In the genomic region with DNA sequence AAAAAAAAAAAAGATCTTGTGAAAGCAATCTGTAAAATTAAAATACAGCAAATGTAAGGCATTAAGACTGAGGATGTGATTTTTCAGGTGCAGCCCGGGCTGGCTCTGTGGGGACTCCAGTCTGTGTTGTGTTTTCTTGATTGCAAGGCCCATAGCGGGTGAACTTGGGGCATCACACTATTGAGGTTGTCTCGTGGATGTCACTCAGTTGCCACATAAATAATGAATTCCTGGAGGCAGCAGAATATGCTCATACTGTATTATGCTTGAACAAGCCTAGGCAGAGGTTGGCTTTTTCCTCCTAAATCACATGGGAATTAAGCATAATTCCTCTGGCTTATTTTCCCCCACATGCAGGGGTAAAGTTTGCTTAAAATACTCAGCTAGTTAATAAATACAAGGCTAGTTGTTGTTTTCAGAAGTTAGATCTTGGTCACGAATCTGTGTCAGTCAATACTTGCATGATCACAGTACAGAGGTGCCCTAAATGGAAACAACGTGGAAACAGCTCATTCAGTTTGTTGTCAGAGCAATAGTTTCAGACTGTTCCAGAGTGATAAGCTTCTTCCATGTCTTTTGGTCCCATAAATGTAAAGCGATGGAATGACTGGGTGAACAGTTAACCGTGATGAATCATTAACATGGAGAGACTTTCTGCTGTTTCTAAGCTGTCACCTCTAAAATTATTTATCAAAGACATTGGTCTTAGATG, we compare ENCODE assay signal across 23 cellular contexts. TPM values are rescaled to one million over a fixed set of nuclear protein-coding genes. Genes with fewer than 3 reads are reported as not detected.
DNase-seq lines count a peak whose midpoint lies in the region; ATAC-seq, FAIRE-seq and TF ChIP-seq lines count a peak whose summit lies in the region.
"Had no signal": no experiment of that assay in that cellular context is flagged by ENCODE, and none has a peak within 500 bp of the region (broad histone marks: within the 10 kb centered on the region; RNA-seq: fewer than 3 reads in every experiment).

No MANE protein-coding gene starts in this region.

- no peak overlapping the region for H3K27ac Mint-ChIP-seq in activated T-cell treated with anti-CD3 and anti-CD28 coated beads, Interleukin-2, amount 50 U/mL, for 72 hours
- H3K27ac Mint-ChIP-seq: CD4-positive, CD25-positive, alpha-beta regulatory T cell had no signal

- CTCF ChIA-PET in K562 (lab: Yijun Ruan, JAX; ENCODE audit: low intra/inter-chr PET ratio), result no interaction called here

- H3K9me3 Mint-ChIP-seq in activated T-cell treated with anti-CD3 and anti-CD28 coated beads, Interleukin-2, amount 50 U/mL, for 72 hours, result no peaks in the 10 kb centered on the region
- H3K9me3 Mint-ChIP-seq: CD4-positive, CD25-positive, alpha-beta regulatory T cell; H9; IgD-negative memory B cell had no signal

- TF ChIP-seq EP300 in K562 (IDR thresholded peaks at IDR 0.05; ENCODE audit: low read length), result no peak
- no peak for TF ChIP-seq EP300 in transverse colon (IDR thresholded peaks at IDR 0.05; ENCODE audit: low read depth)

- no peaks in the 10 kb centered on the region for H3K9me3 ChIP-seq in K562 (replicated peaks; ENCODE audit: control insufficient read depth, insufficient read depth, low read depth, low read length)
- no peaks in the 10 kb centered on the region for H3K9me3 ChIP-seq in mucosa of descending colon
- no peaks in the 10 kb centered on the region for H3K9me3 ChIP-seq in transverse colon
- H3K9me3 ChIP-seq: BE2C, SJCRH30 had no signal

- no peak overlapping the region for H3K4me2 ChIP-seq in K562 (ENCODE audit: insufficient read depth, low read length)
- H3K4me2 ChIP-seq: PC-9 had no signal

- no peak overlapping the region for H3K27ac ChIP-seq in K562 (ENCODE audit: extremely low read depth, low read depth, low read length)
- peak overlapping the region; percentile 26 to 62 (median 40) for H3K27ac ChIP-seq in transverse colon
- H3K27ac ChIP-seq: HL-60, PC-9, SJCRH30 had no signal

- POLR2A ChIA-PET in K562 (lab: Yijun Ruan, JAX), result interaction anchor here (2.0 kb wide), 1 partner anchor 43 kb away, joined by 6 read pairs; a partner anchor contains a TSS

- no peak overlapping the region for H2AFZ ChIP-seq in K562 (ENCODE audit: low read depth, low read length)
- H2AFZ ChIP-seq: PC-9 had no signal

- TF ChIP-seq CTCF in K562 (IDR thresholded peaks at IDR 0.05 in 2 of 3, conservative IDR thresholded peaks at IDR 0.05 in 1 of 3; ENCODE audit: insufficient read depth in 2 of 3, low read depth in 1 of 3, low read length in 3 of 3) (no peak), mucosa of descending colon (IDR thresholded peaks at IDR 0.05) (no peak), transverse colon (IDR thresholded peaks at IDR 0.05) (no peak)

- peak; percentile 62 for ATAC-seq in K562
- ATAC-seq in mucosa of descending colon, result peak; percentile 82
- ATAC-seq in activated T-cell treated with anti-CD3 and anti-CD28 coated beads, Interleukin-2, amount 50 U/mL, for 72 hours (replicated peaks in 1 of 2), result no peak

- H4K20me1 ChIP-seq in K562 (replicated peaks; ENCODE audit: control insufficient read depth, insufficient read depth, low read length), result no peaks in the 10 kb centered on the region

- H3K27me3 Mint-ChIP-seq in activated T-cell treated with anti-CD3 and anti-CD28 coated beads, Interleukin-2, amount 50 U/mL, for 72 hours (ENCODE audit: low read depth), result no peaks in the 10 kb centered on the region
- H3K27me3 Mint-ChIP-seq: CD4-positive, CD25-positive, alpha-beta regulatory T cell; IgD-negative memory B cell had no signal

- H3K9ac ChIP-seq in K562 (ENCODE audit: insufficient read depth in 1 of 2, low read depth in 2 of 2, low read length in 2 of 2), result no peak overlapping the region

- no peak for DNase-seq in K562 (ENCODE audit: extremely low read depth in 1 of 4, low spot score in 3 of 4)
- peak; percentile 48 for DNase-seq in kidney tubule cell (ENCODE audit: low spot score)
- no peak for DNase-seq in mucosa of descending colon
- no peak for DNase-seq in transverse colon
- DNase-seq in NCI-H526 (lab: John Stamatoyannopoulos, UW), result no peak
- no peak for DNase-seq in activated T-cell treated with anti-CD3 and anti-CD28 coated beads, Interleukin-2, amount 50 U/mL, for 72 hours
- no peak for DNase-seq in epidermal melanocyte (ENCODE audit: insufficient read length, low spot score)
- DNase-seq: BE2C; CD4-positive, CD25-positive, alpha-beta regulatory T cell; COR-L47; DMS153; GDM1; H9; NCI-H1105 treated with DMSO at 0.1 percent for 48 hours; NCI-H1694; NCI-H2107; NCI-H345; NCI-H524 treated with DMSO at 0.1 percent for 48 hours; PC-9; SJCRH30 had no signal

- H3K27me3 ChIP-seq in K562 (ENCODE audit: control insufficient read depth in 2 of 2, insufficient read depth in 2 of 2, low read length in 2 of 2), result no peaks in the 10 kb centered on the region
- no peaks in the 10 kb centered on the region for H3K27me3 ChIP-seq in transverse colon
- H3K27me3 ChIP-seq: BE2C, SJCRH30 had no signal

- TF ChIP-seq POLR2A in K562 (conservative IDR thresholded peaks at IDR 0.05) (no peak), transverse colon (IDR thresholded peaks at IDR 0.05) (no peak)

- 18% methylated on average over 7 of the region's 7 CpGs for WGBS in K562 (ENCODE audit: insufficient coverage, low coverage, missing lambda C conversion rate)
- WGBS in transverse colon (ENCODE audit: low coverage in 1 of 2), 2 donors, result 59 to 91% methylated on average over 4 to 7 of the region's 7 CpGs

- H3K36me3 Mint-ChIP-seq in activated T-cell treated with anti-CD3 and anti-CD28 coated beads, Interleukin-2, amount 50 U/mL, for 72 hours (ENCODE audit: insufficient read depth in 2 of 2), result peaks cover 0 to 5% of the 10 kb centered on the region in 2 donors

- in situ Hi-C loops in K562 (cut with MboI) (no loop called here), transverse colon (cut with MboI; ENCODE audit: low pct_ligation_motif_present in 1 of 4, low pct_unique_long_range_greater_than_20kb in 1 of 4, low sequenced_read_pairs in 3 of 4) (no loop called here)

- no peaks in the 10 kb centered on the region for H3K9me1 ChIP-seq in K562 (ENCODE audit: control insufficient read depth, insufficient read depth, low read length)

- H3K4me1 Mint-ChIP-seq in activated T-cell treated with anti-CD3 and anti-CD28 coated beads, Interleukin-2, amount 50 U/mL, for 72 hours (ENCODE audit: low read depth), result no peaks in the 10 kb centered on the region
- H3K4me1 Mint-ChIP-seq: CD4-positive, CD25-positive, alpha-beta regulatory T cell; H9; IgD-negative memory B cell had no signal

- H3K4me3 ChIP-seq in K562 (no peak overlapping the region), mucosa of descending colon (no peak overlapping the region), transverse colon (no peak overlapping the region)
- H3K4me3 ChIP-seq: PC-9, SJCRH30 had no signal

- no peak for FAIRE-seq in K562 (lab: Jason Lieb, UNC)
- FAIRE-seq: GM19239 had no signal

- H3K36me3 ChIP-seq in K562 (ENCODE audit: control insufficient read depth, insufficient read depth, low read length) (peaks cover 11% of the 10 kb centered on the region; the same call in 1 of the 3 replicates), mucosa of descending colon (ENCODE audit: low read depth) (no peaks in the 10 kb centered on the region), transverse colon (no peaks in the 10 kb centered on the region)

- no peaks in the 10 kb centered on the region for H3K79me2 ChIP-seq in K562 (ENCODE audit: control insufficient read depth, insufficient read depth, low read length)

- BruUV-seq in K562 (replicated peaks; lab: Mats Ljungman, UMichigan), result no TSS peak

- no peak overlapping the region for H3K4me3 Mint-ChIP-seq in activated T-cell treated with anti-CD3 and anti-CD28 coated beads, Interleukin-2, amount 50 U/mL, for 72 hours
- H3K4me3 Mint-ChIP-seq: CD4-positive, CD25-positive, alpha-beta regulatory T cell; H9; IgD-negative memory B cell had no signal

- TF ChIP-seq RAD21 in K562 (CRISPR knock-in tag; conservative IDR thresholded peaks at IDR 0.05 in 1 of 2, IDR thresholded peaks at IDR 0.05 in 1 of 2), result no peak

- intact Hi-C loops in K562 (cut with micrococcal nuclease) (no loop called here), mucosa of descending colon (cut with DNase I, micrococcal nuclease) (no loop called here), transverse colon (cut with DNase I; ENCODE audit: low total_unique reads) (no loop called here)

- no peaks in the 10 kb centered on the region for H3K4me1 ChIP-seq in K562 (replicated peaks in 1 of 2; ENCODE audit: control insufficient read depth in 2 of 2, insufficient read depth in 2 of 2, low read length in 2 of 2)
- H3K4me1 ChIP-seq in mucosa of descending colon (ENCODE audit: low read depth), result peaks cover 5% of the 10 kb centered on the region
- H3K4me1 ChIP-seq in transverse colon, result peaks cover 0 to 24% (median 10%) of the 10 kb centered on the region in 4 donors
- H3K4me1 ChIP-seq: BE2C had no signal

RNA-seq across cellular contexts. Expression of a gene that starts 16.4 kb away (rescaled TPM):
- total RNA-seq in K562 (2011; cell fraction: chromatin; rRNA removed; ENCODE audit: low replicate concordance), result 5.5 and 7.4 TPM in 2 replicates
- 3.2 TPM in 2 replicates for total RNA-seq in K562 (2011; cell fraction: nucleolus; rRNA removed)
- total RNA-seq in K562 (2011; cell fraction: nucleoplasm; rRNA removed), result 4.1 and 8.1 TPM in 2 replicates
- total RNA-seq in K562 (2014; rRNA removed), result 12.3 and 18.3 TPM in 2 replicates
- 31.6 and 32.4 TPM in 2 replicates for total RNA-seq in K562 (2014; rRNA removed; fragmentation: Illumina TruSeq; extraction: Trizol)
- total RNA-seq in K562 (2015; rRNA removed; fragmentation: Illumina TruSeq; extraction: Trizol), result 20.3 and 21.8 TPM in 2 replicates
- 15.9 and 19.3 TPM in 2 replicates for total RNA-seq in K562 (2021)
- 18.0 and 28.4 TPM in 2 replicates for polyA plus RNA-seq in K562 (2011; rRNA removed)
- 6.1 and 10.2 TPM in 2 replicates for polyA plus RNA-seq in K562 (2011; cell fraction: cytosol; rRNA removed)
- polyA plus RNA-seq in K562 (2011; cell fraction: nucleus; rRNA removed), result 3.8 and 6.4 TPM in 2 replicates
- 6.1 and 13.3 TPM in 2 replicates for polyA plus RNA-seq in K562 (2012)
- 12.0 and 12.5 TPM in 2 replicates for polyA plus RNA-seq in K562 (2014; fragmentation: Illumina TruSeq; extraction: Trizol)
- polyA plus RNA-seq in K562 (2014; fragmentation: Nextera tagmentation; extraction: Ambion mirVana), result 10 to 100 TPM; 48.5 to 58.6 TPM
- 14.5 and 17.4 TPM in 2 replicates for polyA plus RNA-seq in K562 (2014; rRNA removed)
- 9.7 and 11.4 TPM in 2 replicates for polyA minus RNA-seq in K562 (2011; rRNA and poly(A)+ RNA removed)
- polyA minus RNA-seq in K562 (2011; cell fraction: cytosol; rRNA and poly(A)+ RNA removed), result 4.4 and 6.8 TPM in 2 replicates
- 0.81 and 2.4 TPM in 2 replicates for polyA minus RNA-seq in K562 (2011; cell fraction: nucleus; rRNA and poly(A)+ RNA removed)
- 10 to 100 TPM in 1 of 3 donors, 1 to 10 TPM in 2; 6.4 to 11.5 (median 7.5) TPM for total RNA-seq in mucosa of descending colon
- 1 to 10 TPM in 3 of 4 donors, not detected in 1; 1.8 to 5.9 (median 3.8) TPM for total RNA-seq in transverse colon
- total RNA-seq in activated T-cell treated with anti-CD3 and anti-CD28 coated beads, Interleukin-2, amount 50 U/mL, for 72 hours, result 10 to 100 TPM in 1 of 2 donors, 1 to 10 TPM in 1; 9.9 to 14.3 TPM

RNA-seq across cellular contexts. Expression of a gene that starts 43.2 kb away (rescaled TPM):
- total RNA-seq in K562 (2011; cell fraction: chromatin; rRNA removed; ENCODE audit: low replicate concordance), result 208 and 463 TPM in 2 replicates
- 149 and 153 TPM in 2 replicates for total RNA-seq in K562 (2011; cell fraction: nucleolus; rRNA removed)
- total RNA-seq in K562 (2011; cell fraction: nucleoplasm; rRNA removed), result 214 TPM in 2 replicates
- 219 and 241 TPM in 2 replicates for total RNA-seq in K562 (2014; rRNA removed)
- 336 and 371 TPM in 2 replicates for total RNA-seq in K562 (2014; rRNA removed; fragmentation: Illumina TruSeq; extraction: Trizol)
- total RNA-seq in K562 (2015; rRNA removed; fragmentation: Illumina TruSeq; extraction: Trizol), result 393 and 420 TPM in 2 replicates
- 293 and 315 TPM in 2 replicates for total RNA-seq in K562 (2021)
- 519 and 726 TPM in 2 replicates for polyA plus RNA-seq in K562 (2011; rRNA removed)
- polyA plus RNA-seq in K562 (2011; cell fraction: cytosol; rRNA removed), result 154 and 268 TPM in 2 replicates
- 495 and 660 TPM in 2 replicates for polyA plus RNA-seq in K562 (2011; cell fraction: nucleus; rRNA removed)
- 248 and 386 TPM in 2 replicates for polyA plus RNA-seq in K562 (2012)
- polyA plus RNA-seq in K562 (2014; fragmentation: Illumina TruSeq; extraction: Trizol), result 316 and 323 TPM in 2 replicates
- polyA plus RNA-seq in K562 (2014; fragmentation: Nextera tagmentation; extraction: Ambion mirVana), result 100 to 1,000 TPM; 696 to 706 TPM
- 375 and 380 TPM in 2 replicates for polyA plus RNA-seq in K562 (2014; rRNA removed)
- polyA minus RNA-seq in K562 (2011; rRNA and poly(A)+ RNA removed), result 547 and 760 TPM in 2 replicates
- polyA minus RNA-seq in K562 (2011; cell fraction: cytosol; rRNA and poly(A)+ RNA removed), result 130 and 176 TPM in 2 replicates
- 174 and 299 TPM in 2 replicates for polyA minus RNA-seq in K562 (2011; cell fraction: nucleus; rRNA and poly(A)+ RNA removed)
- 100 to 1,000 TPM in 2 of 3 donors, 10 to 100 TPM in 1; 91.3 to 130 (median 113) TPM for total RNA-seq in mucosa of descending colon
- total RNA-seq in transverse colon, result 100 to 1,000 TPM in 2 of 4 donors, 10 to 100 TPM in 2; 75.6 to 153 (median 95.0) TPM
- 100 to 1,000 TPM; 258 to 264 TPM for total RNA-seq in activated T-cell treated with anti-CD3 and anti-CD28 coated beads, Interleukin-2, amount 50 U/mL, for 72 hours

Comparison
In these comparisons a context has a peak if more than half of its experiments do, and no peak if none do; other contexts are left out.
1. ATAC-seq: peak in K562 (single experiment) and mucosa of descending colon (single experiment); none in activated T-cell treated with anti-CD3 and anti-CD28 coated beads, Interleukin-2, amount 50 U/mL, for 72 hours (0 of 2).